Comparison of ENCODE assay signal across 21 cellular contexts in the genomic region with DNA sequence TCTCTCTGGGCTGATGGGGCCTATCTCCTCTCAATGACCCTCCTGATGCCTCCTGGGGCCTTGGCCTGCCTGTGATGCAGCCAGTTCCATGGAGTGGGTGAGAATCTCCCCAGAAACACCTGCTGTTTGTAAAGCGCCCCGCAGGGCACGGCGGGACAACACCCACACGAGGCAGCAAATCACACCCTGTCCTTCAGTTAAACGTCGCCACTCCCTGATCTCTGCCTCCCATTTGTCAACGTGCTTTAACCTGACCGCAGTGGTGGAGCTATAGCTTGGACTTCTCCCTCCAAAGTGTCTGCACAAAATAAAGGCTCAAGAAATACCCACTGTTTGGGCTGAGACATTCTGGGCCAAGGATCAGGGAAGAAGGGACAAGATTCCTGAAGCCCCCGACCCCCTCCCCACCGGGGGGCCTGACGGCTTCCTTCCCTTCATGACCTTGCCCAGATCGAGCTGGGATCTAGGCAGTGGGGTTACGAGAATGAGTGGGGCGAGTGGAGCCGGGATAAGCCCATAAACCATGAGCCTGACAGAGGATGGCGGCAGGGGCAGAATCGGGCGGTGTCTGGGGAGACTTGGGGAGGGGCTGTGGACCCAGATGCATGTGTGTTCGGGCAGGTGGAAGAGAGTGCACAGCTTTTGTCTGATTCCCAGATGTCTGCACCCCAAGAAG. TPM values are rescaled to one million over a fixed set of nuclear protein-coding genes. Genes with fewer than 3 reads are reported as not detected.
A peak's percentile ranks its signal among the peaks of the same experiment; 100 is the strongest.
DNase-seq lines count a peak whose midpoint lies in the region; ATAC-seq and TF ChIP-seq lines count a peak whose summit lies in the region.
"Had no signal": no experiment of that assay in that cellular context is flagged by ENCODE, and none has a peak within 500 bp of the region (broad histone marks: within the 10 kb centered on the region; RNA-seq: fewer than 3 reads in every experiment).

No MANE protein-coding gene starts in this region.

- no peak for ATAC-seq in activated CD8-positive, alpha-beta T cell treated with anti-CD3 and anti-CD28 coated beads, Interleukin-2, amount 10 ng/mL, durations not matched to agents 7 days and 5 days
- ATAC-seq in activated CD8-positive, alpha-beta T cell treated with anti-CD3 and anti-CD28 coated beads for 36 hours, result no peak
- ATAC-seq in T-helper 17 cell (no peak), left lung (no peak)

- H3K4me1 Mint-ChIP-seq in activated CD8-positive, alpha-beta T cell treated with anti-CD3 and anti-CD28 coated beads, Interleukin-2, amount 10 ng/mL, durations not matched to agents 7 days and 5 days (ENCODE audit: low read depth), result peaks cover 16% of the 10 kb centered on the region
- peaks cover 5% of the 10 kb centered on the region for H3K4me1 Mint-ChIP-seq in activated CD8-positive, alpha-beta T cell treated with anti-CD3 and anti-CD28 coated beads for 36 hours (ENCODE audit: low read depth)
- H3K4me1 Mint-ChIP-seq in T-helper 17 cell, result peaks cover 2% of the 10 kb centered on the region
- peaks cover 8% of the 10 kb centered on the region for H3K4me1 Mint-ChIP-seq in glutamatergic neuron (ENCODE audit: low read depth, unreplicated experiment)
- no peaks in the 10 kb centered on the region for H3K4me1 Mint-ChIP-seq in progenitor cell of endocrine pancreas (ENCODE audit: low read depth)
- peaks cover 0 to 3% (median 3%) of the 10 kb centered on the region in 3 donors for H3K4me1 Mint-ChIP-seq in CD8-positive, alpha-beta memory T cell

- no peak overlapping the region for H3K4me3 ChIP-seq in CD8-positive, alpha-beta memory T cell (ENCODE audit: low read length)
- no peak overlapping the region for H3K4me3 ChIP-seq in left lung

- no peaks in the 10 kb centered on the region for H3K4me1 ChIP-seq in CD8-positive, alpha-beta memory T cell (ENCODE audit: insufficient read depth, low read length)
- peaks cover 0 to 7% of the 10 kb centered on the region in 2 donors for H3K4me1 ChIP-seq in left lung

- CTCF ChIA-PET in activated CD8-positive, alpha-beta T cell treated with anti-CD3 and anti-CD28 coated beads, Interleukin-2, amount 10 ng/mL, durations not matched to agents 7 days and 5 days (lab: Charles Lee), result no interaction called here
- CTCF ChIA-PET in activated CD8-positive, alpha-beta T cell treated with anti-CD3 and anti-CD28 coated beads for 36 hours (lab: Charles Lee), result no interaction called here
- CTCF ChIA-PET in CD8-positive, alpha-beta memory T cell (lab: Charles Lee), result no interaction called here

- no peak for DNase-seq in activated CD8-positive, alpha-beta T cell treated with anti-CD3 and anti-CD28 coated beads, Interleukin-2, amount 10 ng/mL, durations not matched to agents 7 days and 5 days
- no peak for DNase-seq in activated CD8-positive, alpha-beta T cell treated with anti-CD3 and anti-CD28 coated beads for 36 hours
- DNase-seq in T-helper 17 cell (no peak), glutamatergic neuron (no peak), progenitor cell of endocrine pancreas (ENCODE audit: low spot score, unreplicated experiment) (no peak), T-helper 1 cell (no peak), left lung (no peak)
- DNase-seq in CD8-positive, alpha-beta memory T cell, result no peak
- DNase-seq: 8988T; CD4-positive, CD25-positive, alpha-beta regulatory T cell; DMS153; GDM1; GOT3; KG1; MV-4-11; NCI-H187 treated with DMSO at 0.1 percent for 48 hours; NCI-H226; NCI-H82; OCI-M1; SHP77 treated with DMSO at 0.1 percent for 48 hours had no signal

- H3K27me3 Mint-ChIP-seq in activated CD8-positive, alpha-beta T cell treated with anti-CD3 and anti-CD28 coated beads, Interleukin-2, amount 10 ng/mL, durations not matched to agents 7 days and 5 days (ENCODE audit: low read depth), result no peaks in the 10 kb centered on the region
- H3K27me3 Mint-ChIP-seq in activated CD8-positive, alpha-beta T cell treated with anti-CD3 and anti-CD28 coated beads for 36 hours, result no peaks in the 10 kb centered on the region
- H3K27me3 Mint-ChIP-seq in T-helper 17 cell, result no peaks in the 10 kb centered on the region
- peaks cover 3% of the 10 kb centered on the region for H3K27me3 Mint-ChIP-seq in glutamatergic neuron (ENCODE audit: unreplicated experiment)
- H3K27me3 Mint-ChIP-seq in progenitor cell of endocrine pancreas, result no peaks in the 10 kb centered on the region
- no peaks in the 10 kb centered on the region for H3K27me3 Mint-ChIP-seq in CD8-positive, alpha-beta memory T cell
- H3K27me3 Mint-ChIP-seq: B cell; CD4-positive, CD25-positive, alpha-beta regulatory T cell had no signal

- H3K36me3 ChIP-seq in CD8-positive, alpha-beta memory T cell (ENCODE audit: insufficient read depth, low read length), result peaks cover 13% of the 10 kb centered on the region
- H3K36me3 ChIP-seq in left lung, result peaks cover 0 to 93% of the 10 kb centered on the region in 2 donors

- H3K27ac Mint-ChIP-seq in activated CD8-positive, alpha-beta T cell treated with anti-CD3 and anti-CD28 coated beads, Interleukin-2, amount 10 ng/mL, durations not matched to agents 7 days and 5 days, result peak overlapping the region; percentile 20
- no peak overlapping the region for H3K27ac Mint-ChIP-seq in activated CD8-positive, alpha-beta T cell treated with anti-CD3 and anti-CD28 coated beads for 36 hours
- H3K27ac Mint-ChIP-seq in T-helper 17 cell (peak overlapping the region; percentile 71), glutamatergic neuron (ENCODE audit: unreplicated experiment) (peak overlapping the region; percentile 4), progenitor cell of endocrine pancreas (peak overlapping the region; percentile 24)
- H3K27ac Mint-ChIP-seq in CD8-positive, alpha-beta memory T cell, result peak overlapping the region in 3 of 8 donors; percentile 29 to 57 (median 51)
- H3K27ac Mint-ChIP-seq: B cell had no signal

- intact Hi-C loops in activated CD8-positive, alpha-beta T cell treated with anti-CD3 and anti-CD28 coated beads for 36 hours (cut with micrococcal nuclease), result no loop called here
- intact Hi-C loops in left lung (cut with DNase I), result no loop called here

- H3K27me3 ChIP-seq in CD8-positive, alpha-beta memory T cell (ENCODE audit: insufficient read depth, low read length, poor library complexity, severe bottlenecking), result no peaks in the 10 kb centered on the region
- H3K27me3 ChIP-seq in left lung, result no peaks in the 10 kb centered on the region

- H3K27ac ChIP-seq in CD8-positive, alpha-beta memory T cell (ENCODE audit: low read depth, low read length), result no peak overlapping the region
- no peak overlapping the region for H3K27ac ChIP-seq in left lung

- peaks cover 19% of the 10 kb centered on the region for H3K36me3 Mint-ChIP-seq in activated CD8-positive, alpha-beta T cell treated with anti-CD3 and anti-CD28 coated beads, Interleukin-2, amount 10 ng/mL, durations not matched to agents 7 days and 5 days (ENCODE audit: low read depth)
- peaks cover 21% of the 10 kb centered on the region for H3K36me3 Mint-ChIP-seq in activated CD8-positive, alpha-beta T cell treated with anti-CD3 and anti-CD28 coated beads for 36 hours (ENCODE audit: low read depth)
- H3K36me3 Mint-ChIP-seq in T-helper 17 cell (ENCODE audit: low read depth), result no peaks in the 10 kb centered on the region
- peaks cover 5% of the 10 kb centered on the region for H3K36me3 Mint-ChIP-seq in glutamatergic neuron (ENCODE audit: unreplicated experiment)
- peaks cover 9% of the 10 kb centered on the region for H3K36me3 Mint-ChIP-seq in progenitor cell of endocrine pancreas (ENCODE audit: insufficient read depth)
- peaks cover 0 to 74% (median 3%) of the 10 kb centered on the region in 3 donors for H3K36me3 Mint-ChIP-seq in CD8-positive, alpha-beta memory T cell

- H3K4me3 Mint-ChIP-seq in activated CD8-positive, alpha-beta T cell treated with anti-CD3 and anti-CD28 coated beads, Interleukin-2, amount 10 ng/mL, durations not matched to agents 7 days and 5 days, result no peak overlapping the region
- no peak overlapping the region for H3K4me3 Mint-ChIP-seq in activated CD8-positive, alpha-beta T cell treated with anti-CD3 and anti-CD28 coated beads for 36 hours
- H3K4me3 Mint-ChIP-seq in T-helper 17 cell, result no peak overlapping the region
- no peak overlapping the region for H3K4me3 Mint-ChIP-seq in glutamatergic neuron (ENCODE audit: unreplicated experiment)
- no peak overlapping the region for H3K4me3 Mint-ChIP-seq in progenitor cell of endocrine pancreas (ENCODE audit: low read depth)
- H3K4me3 Mint-ChIP-seq in CD8-positive, alpha-beta memory T cell, result peak overlapping the region in 1 of 7 donors; percentile 85
- H3K4me3 Mint-ChIP-seq: B cell; CD4-positive, CD25-positive, alpha-beta regulatory T cell had no signal

- no peaks in the 10 kb centered on the region for H3K9me3 ChIP-seq in T-helper 17 cell (ENCODE audit: control insufficient read depth, low read length, poor library complexity, severe bottlenecking)
- no peaks in the 10 kb centered on the region for H3K9me3 ChIP-seq in CD8-positive, alpha-beta memory T cell (ENCODE audit: low read length)
- H3K9me3 ChIP-seq in left lung, result no peaks in the 10 kb centered on the region

- H3K9me3 Mint-ChIP-seq in activated CD8-positive, alpha-beta T cell treated with anti-CD3 and anti-CD28 coated beads, Interleukin-2, amount 10 ng/mL, durations not matched to agents 7 days and 5 days (ENCODE audit: insufficient read depth), result no peaks in the 10 kb centered on the region
- no peaks in the 10 kb centered on the region for H3K9me3 Mint-ChIP-seq in activated CD8-positive, alpha-beta T cell treated with anti-CD3 and anti-CD28 coated beads for 36 hours
- H3K9me3 Mint-ChIP-seq in glutamatergic neuron (ENCODE audit: unreplicated experiment), result peaks cover 1% of the 10 kb centered on the region
- H3K9me3 Mint-ChIP-seq in progenitor cell of endocrine pancreas (ENCODE audit: low read depth), result no peaks in the 10 kb centered on the region
- H3K9me3 Mint-ChIP-seq in CD8-positive, alpha-beta memory T cell, result no peaks in the 10 kb centered on the region
- H3K9me3 Mint-ChIP-seq: CD4-positive, CD25-positive, alpha-beta regulatory T cell had no signal

- POLR2A ChIA-PET in activated CD8-positive, alpha-beta T cell treated with anti-CD3 and anti-CD28 coated beads, Interleukin-2, amount 10 ng/mL, durations not matched to agents 7 days and 5 days (lab: Charles Lee), result interaction anchor here (0.5 kb wide), 1 partner anchor 826 kb away, joined by 3 read pairs; no protein-coding TSS in a partner anchor
- POLR2A ChIA-PET in activated CD8-positive, alpha-beta T cell treated with anti-CD3 and anti-CD28 coated beads for 36 hours (lab: Charles Lee), result no interaction called here
- POLR2A ChIA-PET in CD8-positive, alpha-beta memory T cell (lab: Charles Lee), result no interaction called here

- no peak for TF ChIP-seq CTCF in activated CD8-positive, alpha-beta T cell treated with anti-CD3 and anti-CD28 coated beads for 36 hours (IDR thresholded peaks at IDR 0.05)
- TF ChIP-seq CTCF in glutamatergic neuron (IDR thresholded peaks at IDR 0.05; ENCODE audit: partially characterized antibody, unreplicated experiment), result no peak
- TF ChIP-seq CTCF in progenitor cell of endocrine pancreas (IDR thresholded peaks at IDR 0.05; ENCODE audit: unreplicated experiment), result no peak
- no peak for TF ChIP-seq CTCF in left lung (IDR thresholded peaks at IDR 0.05)

RNA-seq across cellular contexts. Expression of a gene that starts 8.0 kb away (rescaled TPM):
- total RNA-seq in activated CD8-positive, alpha-beta T cell treated with anti-CD3 and anti-CD28 coated beads, Interleukin-2, amount 10 ng/mL, durations not matched to agents 7 days and 5 days, result 10 to 100 TPM; 49.6 to 54.9 TPM
- 10 to 100 TPM; 58.3 to 62.1 TPM for total RNA-seq in activated CD8-positive, alpha-beta T cell treated with anti-CD3 and anti-CD28 coated beads for 36 hours
- total RNA-seq in T-helper 17 cell (10 to 100 TPM; 33.9 to 37.9 TPM), glutamatergic neuron (ENCODE audit: unreplicated experiment) (32.6 TPM), progenitor cell of endocrine pancreas (42.5 and 45.9 TPM in 2 replicates), left lung (100 to 1,000 TPM in 1 of 2 donors, 10 to 100 TPM in 1; 98.2 to 156 TPM)
- total RNA-seq in CD8-positive, alpha-beta memory T cell, result 10 to 100 TPM; 83.2 to 88.6 TPM
- 146 TPM for polyA plus RNA-seq in CD8-positive, alpha-beta memory T cell

RNA-seq across cellular contexts. Expression of a gene that starts 22.8 kb away (rescaled TPM):
- 10 to 100 TPM; 19.4 to 20.2 TPM for total RNA-seq in activated CD8-positive, alpha-beta T cell treated with anti-CD3 and anti-CD28 coated beads, Interleukin-2, amount 10 ng/mL, durations not matched to agents 7 days and 5 days
- 10 to 100 TPM; 13.5 to 13.7 TPM for total RNA-seq in activated CD8-positive, alpha-beta T cell treated with anti-CD3 and anti-CD28 coated beads for 36 hours
- total RNA-seq in T-helper 17 cell (10 to 100 TPM; 14.9 to 18.3 TPM), glutamatergic neuron (ENCODE audit: unreplicated experiment) (23.6 TPM), progenitor cell of endocrine pancreas (7.3 and 8.5 TPM in 2 replicates), left lung (1 to 10 TPM; 5.9 to 8.6 TPM)
- 10 to 100 TPM in 1 of 2 experiments, 1 to 10 TPM in 1; 9.0 to 10.0 TPM for total RNA-seq in CD8-positive, alpha-beta memory T cell
- 9.6 TPM for polyA plus RNA-seq in CD8-positive, alpha-beta memory T cell
